In genomic region chr17:47830991-47831933, GRCh38 we compare ENCODE assay signal across 8 cellular contexts. TPM values are rescaled to one million over a fixed set of nuclear protein-coding genes. Genes with fewer than 3 reads are reported as not detected.
DNase-seq lines count a peak whose midpoint lies in the region; ATAC-seq and TF ChIP-seq lines count a peak whose summit lies in the region.

TSS of gene LRRC46 (plus strand) at chr17:47831670. CDS start at chr17:47831990, 320 bp downstream.
TSS of gene MRPL10 (minus strand) at chr17:47831541. CDS start at chr17:47831511, 30 bp downstream.

- H3K36me3 ChIP-seq in kidney epithelial cell (ENCODE audit: control insufficient read depth, insufficient read depth, low read length): peaks cover 4% of the 10 kb centered on the region

- peak within 1 kb of the TSS; percentile 54 for H3K4me3 ChIP-seq in kidney epithelial cell (ENCODE audit: low read depth, low read length)

- peak; percentile 55 for TF ChIP-seq CTCF in kidney epithelial cell (IDR thresholded peaks at IDR 0.05; ENCODE audit: insufficient read depth, low read length, poor library complexity, severe bottlenecking)

- ATAC-seq in GM19035 (IDR thresholded peaks at IDR 0.05; ENCODE audit: unreplicated experiment) (peak; percentile 90), HG03354 (IDR thresholded peaks at IDR 0.05; ENCODE audit: poor library complexity, severe bottlenecking, unreplicated experiment) (peak; percentile 92)
- peak; percentile 91 to 92 for ATAC-seq in activated CD4-positive, CD25-positive, alpha-beta regulatory T cell treated with anti-CD3 and anti-CD28 coated beads, Interleukin-2, amount 50 U/mL, for 24 hours

- DNase-seq in Ammon's horn (ENCODE audit: low spot score) (peak; percentile 95), NCI-H446 (lab: John Stamatoyannopoulos, UW) (peak; percentile 67 to 92), cerebellum (ENCODE audit: low spot score) (peak; percentile 97), kidney epithelial cell (ENCODE audit: low read depth) (peak; percentile 61)
- peak; percentile 96 for DNase-seq in stimulated activated CD4-positive, alpha-beta T cell treated with anti-CD3 and anti-CD28 coated beads, Interleukin-15, amount 100 ng/mL, for 24 hours

- no peaks in the 10 kb centered on the region for H3K27me3 ChIP-seq in kidney epithelial cell (ENCODE audit: control insufficient read depth, insufficient read depth, low read length)

RNA-seq across cellular contexts. Expression of gene LRRC46, which starts in this region (rescaled TPM):
- not detected for total RNA-seq in cerebellum
- 0.38 and 0.41 TPM in 2 replicates for total RNA-seq in kidney epithelial cell

RNA-seq across cellular contexts. Expression of gene MRPL10, which starts in this region (rescaled TPM):
- total RNA-seq in cerebellum: 10.7 TPM
- total RNA-seq in kidney epithelial cell: 59.7 and 60.1 TPM in 2 replicates

Comparison
In these comparisons a context has a peak if more than half of its experiments do, and no peak if none do; other contexts are left out.
1. Peak in every context shown above with its lines: DNase-seq, ATAC-seq and H3K4me3 ChIP-seq.